8 cellular contexts compared by ENCODE assay signal in the genomic region with DNA sequence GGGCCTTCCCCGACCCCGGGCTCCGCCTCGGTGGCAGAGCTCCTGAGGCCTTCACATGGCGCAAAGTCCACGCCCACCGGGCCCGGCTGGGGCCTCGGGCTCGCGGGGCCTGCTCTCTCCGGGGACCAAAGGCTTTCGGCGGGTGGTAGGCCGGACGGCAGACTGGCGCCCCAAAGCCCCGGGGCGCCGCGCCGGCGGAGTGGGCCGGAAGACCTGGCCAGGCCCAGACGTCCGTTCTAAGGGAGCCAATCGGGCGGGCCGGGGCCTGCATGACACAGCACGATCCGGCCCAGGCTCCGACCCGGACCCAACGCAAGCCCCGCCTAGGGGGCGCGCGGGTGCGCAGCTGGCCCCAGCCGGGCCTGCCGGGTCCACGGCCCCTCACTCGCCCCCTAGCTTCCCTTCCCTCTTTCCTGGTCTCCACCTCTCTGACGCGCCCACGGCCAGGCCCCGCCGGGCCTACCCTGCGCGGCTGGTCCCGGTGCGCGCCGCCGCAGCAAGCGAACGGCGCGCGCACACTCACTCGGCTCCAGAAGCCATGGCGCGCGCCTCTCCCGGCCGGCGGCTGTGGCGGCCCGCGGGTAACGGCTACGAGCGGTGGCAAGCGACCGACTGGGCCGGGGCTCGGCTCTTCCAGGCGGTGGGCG. TPM values are rescaled to one million over a fixed set of nuclear protein-coding genes. Genes with fewer than 3 reads are reported as not detected.
DNase-seq lines count a peak whose midpoint lies in the region; ATAC-seq and TF ChIP-seq lines count a peak whose summit lies in the region.

No MANE protein-coding gene starts in this region.

- H3K9me3 Mint-ChIP-seq in activated CD8-positive, alpha-beta T cell treated with anti-CD3 and anti-CD28 coated beads for 36 hours: no peaks in the 10 kb centered on the region

- no peaks in the 10 kb centered on the region for H3K27me3 Mint-ChIP-seq in activated CD8-positive, alpha-beta T cell treated with anti-CD3 and anti-CD28 coated beads for 36 hours

- peaks cover 56% of the 10 kb centered on the region for H3K4me1 Mint-ChIP-seq in activated CD8-positive, alpha-beta T cell treated with anti-CD3 and anti-CD28 coated beads for 36 hours (ENCODE audit: low read depth)

- intact Hi-C loops in activated CD8-positive, alpha-beta T cell treated with anti-CD3 and anti-CD28 coated beads for 36 hours (cut with micrococcal nuclease): loop anchor here (5.0 kb wide), 1 partner anchor 80 kb away; no protein-coding TSS in a partner anchor

- peaks cover 73% of the 10 kb centered on the region for H3K36me3 Mint-ChIP-seq in activated CD8-positive, alpha-beta T cell treated with anti-CD3 and anti-CD28 coated beads for 36 hours (ENCODE audit: low read depth)

- DNase-seq in GM19238 (ENCODE audit: insufficient read length, low spot score) (peak; percentile 79), NCI-H526 (lab: John Stamatoyannopoulos, UW) (peak; percentile 74 to 93), medulla oblongata (ENCODE audit: extremely low spot score) (peak; percentile 76)
- DNase-seq in activated CD8-positive, alpha-beta T cell treated with anti-CD3 and anti-CD28 coated beads for 36 hours: peak; percentile 78
- DNase-seq in effector CD4-positive, alpha-beta T cell: peak; percentile 68
- DNase-seq in stimulated activated CD4-positive, alpha-beta T cell treated with anti-CD3 and anti-CD28 coated beads, TNF-alpha, amount 100 ng/mL, for 48 hours (ENCODE audit: low read depth in 3 of 3): peak; percentile 45 to 56 (median 51)

- CTCF ChIA-PET in activated CD8-positive, alpha-beta T cell treated with anti-CD3 and anti-CD28 coated beads for 36 hours (lab: Charles Lee): interaction anchor here (0.9 to 2.6 kb wide), 11 partner anchors 8 to 461 kb away, joined by 3 to 14 read pairs (median 5); partner anchors contain the start of genes FANCG and PIGO

- TF ChIP-seq CTCF in C4-2B (conservative IDR thresholded peaks at IDR 0.05): peak; percentile 59
- TF ChIP-seq CTCF in activated CD8-positive, alpha-beta T cell treated with anti-CD3 and anti-CD28 coated beads for 36 hours (IDR thresholded peaks at IDR 0.05): peak; percentile 40

- H3K27ac ChIP-seq in C4-2B: peak overlapping the region; percentile 100

- ATAC-seq in HG03432 (IDR thresholded peaks at IDR 0.05; ENCODE audit: unreplicated experiment): peak; percentile 67
- ATAC-seq in activated CD8-positive, alpha-beta T cell treated with anti-CD3 and anti-CD28 coated beads for 36 hours: peak; percentile 56

- POLR2A ChIA-PET in activated CD8-positive, alpha-beta T cell treated with anti-CD3 and anti-CD28 coated beads for 36 hours (lab: Charles Lee): interaction anchor here (0.6 to 3.8 kb wide), 24 partner anchors 8 to 685 kb away, joined by 3 to 34 read pairs (median 6); partner anchors contain the start of genes ATOSB, FANCG and STOML2

- H3K27ac Mint-ChIP-seq in activated CD8-positive, alpha-beta T cell treated with anti-CD3 and anti-CD28 coated beads for 36 hours: peak overlapping the region; percentile 94

- peak overlapping the region; percentile 94 for H3K4me3 Mint-ChIP-seq in activated CD8-positive, alpha-beta T cell treated with anti-CD3 and anti-CD28 coated beads for 36 hours

RNA-seq across cellular contexts. Expression of gene VCP, which starts 0.5 kb away (rescaled TPM):
- total RNA-seq in activated CD8-positive, alpha-beta T cell treated with anti-CD3 and anti-CD28 coated beads for 36 hours: 100 to 1,000 TPM; 215 to 224 TPM

RNA-seq across cellular contexts. Expression of gene FANCG, which starts 7.8 kb away (rescaled TPM):
- 10 to 100 TPM; 91.5 to 94.0 TPM for total RNA-seq in activated CD8-positive, alpha-beta T cell treated with anti-CD3 and anti-CD28 coated beads for 36 hours

RNA-seq across cellular contexts. Expression of gene PIGO, which starts 24.5 kb away (rescaled TPM):
- 10 to 100 TPM; 19.8 to 21.9 TPM for total RNA-seq in activated CD8-positive, alpha-beta T cell treated with anti-CD3 and anti-CD28 coated beads for 36 hours

RNA-seq across cellular contexts. Expression of gene STOML2, which starts 31.0 kb away (rescaled TPM):
- 100 to 1,000 TPM; 208 to 211 TPM for total RNA-seq in activated CD8-positive, alpha-beta T cell treated with anti-CD3 and anti-CD28 coated beads for 36 hours

RNA-seq across cellular contexts. Expression of gene ATOSB, which starts 43.7 kb away (rescaled TPM):
- total RNA-seq in activated CD8-positive, alpha-beta T cell treated with anti-CD3 and anti-CD28 coated beads for 36 hours: 1 to 10 TPM; 5.9 to 6.0 TPM

Comparison
In these comparisons a context has a peak if more than half of its experiments do, and no peak if none do; other contexts are left out.
1. Peak in every context shown above with its lines: DNase-seq, ATAC-seq and H3K27ac ChIP-seq.